ENCODE assay signal across 8 cellular contexts in the genomic region with DNA sequence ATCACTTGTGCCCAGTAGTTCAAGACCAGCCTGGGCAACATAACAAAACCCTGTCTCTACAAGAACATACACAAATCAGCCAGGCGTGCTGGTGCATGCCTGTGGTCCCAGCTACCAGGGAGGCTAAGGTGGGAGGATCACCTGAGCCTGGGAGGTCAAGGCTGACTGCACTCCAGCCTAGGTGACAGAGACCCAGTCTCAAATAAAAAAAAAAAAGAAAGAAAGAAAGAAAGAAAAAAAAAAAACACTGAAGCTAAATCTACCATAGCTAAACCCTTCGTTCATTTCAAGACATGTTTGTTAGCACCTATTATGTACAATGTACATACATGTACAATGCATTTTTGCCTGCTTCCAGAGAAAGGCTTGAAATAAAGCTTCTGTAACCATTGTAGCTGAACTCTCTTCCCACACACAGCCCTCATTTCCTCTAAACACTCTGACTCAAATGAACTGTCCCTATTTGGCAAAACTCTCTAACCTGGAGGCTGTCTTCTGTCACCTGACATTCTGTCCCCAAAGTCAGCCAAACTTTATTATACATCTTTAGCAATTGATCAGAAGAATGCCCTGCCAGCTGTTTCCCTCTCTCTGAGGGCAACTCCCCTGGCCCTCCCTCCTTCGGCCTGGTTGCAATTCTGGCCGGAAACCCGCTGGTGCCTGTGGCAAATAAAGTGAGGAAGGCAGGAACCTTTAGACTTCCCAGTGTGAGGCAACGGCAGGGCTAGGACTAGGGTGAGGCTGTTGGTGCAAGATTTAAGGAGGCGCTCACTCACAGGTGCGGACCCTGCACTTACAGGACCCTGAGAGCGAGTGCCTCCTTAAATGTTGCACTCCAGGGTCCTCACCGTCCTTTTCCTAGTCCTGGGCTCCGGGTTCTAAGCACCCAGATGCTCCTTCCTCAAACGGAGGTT. TPM values are rescaled to one million over a fixed set of nuclear protein-coding genes. Genes with fewer than 3 reads are reported as not detected.
DNase-seq lines count a peak whose midpoint lies in the region; ATAC-seq and TF ChIP-seq lines count a peak whose summit lies in the region.

No MANE protein-coding gene starts in this region.

- H3K4me1 ChIP-seq in aorta (ENCODE audit: control insufficient read depth in 1 of 2, insufficient read depth in 2 of 2, low read length in 2 of 2) = no peaks in the 10 kb centered on the region

- H3K27me3 Mint-ChIP-seq in activated T-cell treated with anti-CD3 and anti-CD28 coated beads, Interleukin-2, amount 50 U/mL, for 4 hours (ENCODE audit: low read depth) = no peaks in the 10 kb centered on the region

- 11 to 12% methylated on average over 12 of the region's 12 CpGs for WGBS in aorta, 2 donors

- H3K9ac ChIP-seq in neural cell (ENCODE audit: low read length) = no peak overlapping the region

- no peak for DNase-seq in GM12864 (ENCODE audit: low read depth)
- peak; percentile 32 for DNase-seq in activated T-cell treated with anti-CD3 and anti-CD28 coated beads, Interleukin-2, amount 50 U/mL, for 4 hours
- DNase-seq in foreskin fibroblast = peak in 1 of 2 donors; percentile 75
- peak; percentile 72 to 77 for DNase-seq in aorta

- peak; percentile 57 to 65 for ATAC-seq in activated T-cell treated with anti-CD3 and anti-CD28 coated beads, Interleukin-2, amount 50 U/mL, for 4 hours
- ATAC-seq in aorta (ENCODE audit: low FRiP score) (peak; percentile 47), GM19035 (IDR thresholded peaks at IDR 0.05; ENCODE audit: unreplicated experiment) (no peak), HG03039 (IDR thresholded peaks at IDR 0.05; ENCODE audit: unreplicated experiment) (no peak)

- TF ChIP-seq CTCF in GM12864 (IDR thresholded peaks at IDR 0.05; ENCODE audit: low read depth, low read length, missing control alignments) (no peak), foreskin fibroblast (IDR thresholded peaks at IDR 0.05; ENCODE audit: low read depth, low read length) (no peak), neural cell (IDR thresholded peaks at IDR 0.05; ENCODE audit: poor library complexity, severe bottlenecking) (no peak)

- intact Hi-C loops in aorta (cut with DNase I) = no loop called here

- H3K27me3 ChIP-seq in neural cell (ENCODE audit: insufficient read depth, low read depth, low read length) = no peaks in the 10 kb centered on the region
- no peaks in the 10 kb centered on the region for H3K27me3 ChIP-seq in aorta (ENCODE audit: control insufficient read depth in 1 of 2, insufficient read depth in 2 of 2, low read length in 1 of 2)

- H3K36me3 Mint-ChIP-seq in activated T-cell treated with anti-CD3 and anti-CD28 coated beads, Interleukin-2, amount 50 U/mL, for 4 hours (ENCODE audit: insufficient read depth) = no peaks in the 10 kb centered on the region

- no peaks in the 10 kb centered on the region for H4K20me1 ChIP-seq in neural cell (ENCODE audit: insufficient read depth)

- no peaks in the 10 kb centered on the region for H3K9me2 ChIP-seq in neural cell (ENCODE audit: insufficient read depth, low read length)

- peak overlapping the region; percentile 87 for H3K4me3 ChIP-seq in GM12864 (ENCODE audit: low read depth, low read length)
- peak overlapping the region; percentile 88 to 89 for H3K4me3 ChIP-seq in foreskin fibroblast (ENCODE audit: low read depth in 1 of 2, low read length in 2 of 2)
- peak overlapping the region; percentile 85 for H3K4me3 ChIP-seq in neural cell (ENCODE audit: low read length)
- H3K4me3 ChIP-seq in aorta (ENCODE audit: low read length in 2 of 2) = peak overlapping the region; percentile 80 to 95

- H3K36me3 ChIP-seq in KOPT-K1 (ENCODE audit: insufficient read depth, low read length) (no peaks in the 10 kb centered on the region), neural cell (ENCODE audit: insufficient read depth, low read length) (no peaks in the 10 kb centered on the region), aorta (ENCODE audit: control insufficient read depth in 1 of 2, insufficient read depth in 2 of 2, low read length in 1 of 2) (no peaks in the 10 kb centered on the region)

- H3K4me3 Mint-ChIP-seq in activated T-cell treated with anti-CD3 and anti-CD28 coated beads, Interleukin-2, amount 50 U/mL, for 4 hours = peak overlapping the region; percentile 90

- H3K9me3 ChIP-seq in KOPT-K1 (ENCODE audit: insufficient read depth, low read length, poor library complexity, severe bottlenecking) = no peaks in the 10 kb centered on the region
- H3K9me3 ChIP-seq in neural cell (ENCODE audit: low read length) = no peaks in the 10 kb centered on the region
- H3K9me3 ChIP-seq in aorta (ENCODE audit: control insufficient read depth, low read length) = no peaks in the 10 kb centered on the region

- H3K4me1 Mint-ChIP-seq in activated T-cell treated with anti-CD3 and anti-CD28 coated beads, Interleukin-2, amount 50 U/mL, for 4 hours (ENCODE audit: low read depth) = peaks cover 29% of the 10 kb centered on the region

- TF ChIP-seq EP300 in neural cell (conservative IDR thresholded peaks at IDR 0.05; ENCODE audit: poor library complexity, severe bottlenecking) = no peak

- H3K9me3 Mint-ChIP-seq in activated T-cell treated with anti-CD3 and anti-CD28 coated beads, Interleukin-2, amount 50 U/mL, for 4 hours = no peaks in the 10 kb centered on the region

- H3K4me2 ChIP-seq in neural cell (ENCODE audit: low read length) = peak overlapping the region; percentile 33

- H3K27ac ChIP-seq in KOPT-K1 (ENCODE audit: low read depth, low read length, poor library complexity, severe bottlenecking) (peak overlapping the region; percentile 50), neural cell (ENCODE audit: low read length) (no peak overlapping the region), aorta (ENCODE audit: low read depth in 1 of 2, low read length in 2 of 2) (peak overlapping the region in 1 of 2 donors; percentile 64)

- no peak overlapping the region for H2AFZ ChIP-seq in neural cell (ENCODE audit: low read depth, low read length)

- no peak for TF ChIP-seq RAD21 in neural cell (conservative IDR thresholded peaks at IDR 0.05)

- no peaks in the 10 kb centered on the region for H3F3A ChIP-seq in neural cell (ENCODE audit: insufficient read depth, low read length, poor library complexity, severe bottlenecking)

- H3K79me2 ChIP-seq in neural cell (replicated peaks; ENCODE audit: insufficient read depth, low read length) = no peaks in the 10 kb centered on the region

TF ChIP-seq in neural cell, 6 proteins besides CTCF, POLR2A, EP300 and RAD21:
- TF ChIP-seq, protein P1, sequence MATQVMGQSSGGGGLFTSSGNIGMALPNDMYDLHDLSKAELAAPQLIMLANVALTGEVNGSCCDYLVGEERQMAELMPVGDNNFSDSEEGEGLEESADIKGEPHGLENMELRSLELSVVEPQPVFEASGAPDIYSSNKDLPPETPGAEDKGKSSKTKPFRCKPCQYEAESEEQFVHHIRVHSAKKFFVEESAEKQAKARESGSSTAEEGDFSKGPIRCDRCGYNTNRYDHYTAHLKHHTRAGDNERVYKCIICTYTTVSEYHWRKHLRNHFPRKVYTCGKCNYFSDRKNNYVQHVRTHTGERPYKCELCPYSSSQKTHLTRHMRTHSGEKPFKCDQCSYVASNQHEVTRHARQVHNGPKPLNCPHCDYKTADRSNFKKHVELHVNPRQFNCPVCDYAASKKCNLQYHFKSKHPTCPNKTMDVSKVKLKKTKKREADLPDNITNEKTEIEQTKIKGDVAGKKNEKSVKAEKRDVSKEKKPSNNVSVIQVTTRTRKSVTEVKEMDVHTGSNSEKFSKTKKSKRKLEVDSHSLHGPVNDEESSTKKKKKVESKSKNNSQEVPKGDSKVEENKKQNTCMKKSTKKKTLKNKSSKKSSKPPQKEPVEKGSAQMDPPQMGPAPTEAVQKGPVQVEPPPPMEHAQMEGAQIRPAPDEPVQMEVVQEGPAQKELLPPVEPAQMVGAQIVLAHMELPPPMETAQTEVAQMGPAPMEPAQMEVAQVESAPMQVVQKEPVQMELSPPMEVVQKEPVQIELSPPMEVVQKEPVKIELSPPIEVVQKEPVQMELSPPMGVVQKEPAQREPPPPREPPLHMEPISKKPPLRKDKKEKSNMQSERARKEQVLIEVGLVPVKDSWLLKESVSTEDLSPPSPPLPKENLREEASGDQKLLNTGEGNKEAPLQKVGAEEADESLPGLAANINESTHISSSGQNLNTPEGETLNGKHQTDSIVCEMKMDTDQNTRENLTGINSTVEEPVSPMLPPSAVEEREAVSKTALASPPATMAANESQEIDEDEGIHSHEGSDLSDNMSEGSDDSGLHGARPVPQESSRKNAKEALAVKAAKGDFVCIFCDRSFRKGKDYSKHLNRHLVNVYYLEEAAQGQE (IDR thresholded peaks at IDR 0.05; ENCODE audit: borderline replicate concordance) = no peak
- TF ChIP-seq POLR2AphosphoS5 (IDR thresholded peaks at IDR 0.05) (no peak), TAF1 (IDR thresholded peaks at IDR 0.05; ENCODE audit: low read depth) (no peak), MXI1 (conservative IDR thresholded peaks at IDR 0.05; ENCODE audit: poor library complexity, severe bottlenecking) (no peak), EZH2 (IDR thresholded peaks at IDR 0.05; ENCODE audit: borderline replicate concordance, insufficient read depth, low read length, poor library complexity, severe bottlenecking) (no peak), SMC3 (conservative IDR thresholded peaks at IDR 0.05; ENCODE audit: poor library complexity) (no peak)

RNA-seq across cellular contexts. Expression of gene ETHE1, which starts 1.8 kb away (rescaled TPM):
- total RNA-seq in activated T-cell treated with anti-CD3 and anti-CD28 coated beads, Interleukin-2, amount 50 U/mL, for 4 hours = 10 to 100 TPM; 29.3 to 36.8 (median 33.7) TPM
- polyA plus RNA-seq in neural cell = 40.9 and 58.0 TPM in 2 replicates
- polyA minus RNA-seq in neural cell = 15.6 and 17.5 TPM in 2 replicates
- 10 to 100 TPM; 21.7 to 30.7 TPM for total RNA-seq in aorta
- polyA plus RNA-seq in aorta = 10 to 100 TPM; 44.3 to 47.1 TPM

RNA-seq across cellular contexts. Expression of gene ZNF575, which starts 7.8 kb away (rescaled TPM):
- total RNA-seq in activated T-cell treated with anti-CD3 and anti-CD28 coated beads, Interleukin-2, amount 50 U/mL, for 4 hours = 1 to 10 TPM; 1.6 to 3.0 (median 2.0) TPM
- polyA plus RNA-seq in neural cell (not detected in 2 replicates), aorta (1 to 10 TPM in 1 of 2 donors, under 1 TPM in 1; 0.63 to 1.6 TPM)
- polyA minus RNA-seq in neural cell = 0.69 and 1.2 TPM in 2 replicates
- total RNA-seq in aorta = 1 to 10 TPM; 1.7 to 4.6 TPM

RNA-seq across cellular contexts. Expression of gene PHLDB3, which starts 20.6 kb away (rescaled TPM):
- 10 to 100 TPM; 17.0 to 33.7 (median 26.2) TPM for total RNA-seq in activated T-cell treated with anti-CD3 and anti-CD28 coated beads, Interleukin-2, amount 50 U/mL, for 4 hours
- polyA plus RNA-seq in neural cell = 5.6 and 8.1 TPM in 2 replicates
- polyA minus RNA-seq in neural cell = 3.0 and 4.1 TPM in 2 replicates
- total RNA-seq in aorta = 10 to 100 TPM in 1 of 2 donors, 1 to 10 TPM in 1; 9.7 to 10.2 TPM
- polyA plus RNA-seq in aorta = 10 to 100 TPM in 1 of 2 donors, 1 to 10 TPM in 1; 4.8 to 18.5 TPM

RNA-seq across cellular contexts. Expression of gene XRCC1, which starts 50.1 kb away (rescaled TPM):
- 10 to 100 TPM; 21.0 to 24.2 (median 23.1) TPM for total RNA-seq in activated T-cell treated with anti-CD3 and anti-CD28 coated beads, Interleukin-2, amount 50 U/mL, for 4 hours
- 18.6 and 19.0 TPM in 2 replicates for polyA plus RNA-seq in neural cell
- 17.5 and 24.4 TPM in 2 replicates for polyA minus RNA-seq in neural cell
- total RNA-seq in aorta = 10 to 100 TPM; 22.3 to 30.2 TPM
- 10 to 100 TPM; 12.1 to 27.2 TPM for polyA plus RNA-seq in aorta

RNA-seq across cellular contexts. Expression of gene PINLYP, which starts 50.4 kb away (rescaled TPM):
- 1 to 10 TPM; 1.3 to 2.5 (median 2.2) TPM for total RNA-seq in activated T-cell treated with anti-CD3 and anti-CD28 coated beads, Interleukin-2, amount 50 U/mL, for 4 hours
- polyA plus RNA-seq in neural cell (1.9 and 3.2 TPM in 2 replicates), aorta (10 to 100 TPM; 20.8 to 22.9 TPM)
- polyA minus RNA-seq in neural cell = 0.81 TPM in 1 of 2 replicates, not detected in the other
- total RNA-seq in aorta = 10 to 100 TPM in 1 of 2 donors, 1 to 10 TPM in 1; 8.2 to 10.1 TPM

Comparison
In these comparisons a context has a peak if more than half of its experiments do, and no peak if none do; other contexts are left out.
1. ATAC-seq: peak in activated T-cell treated with anti-CD3 and anti-CD28 coated beads, Interleukin-2, amount 50 U/mL, for 4 hours (2 of 2) and aorta (single experiment); none in GM19035 (single experiment) and HG03039 (single experiment).
2. Peak in every context shown above with its lines, with median percentiles within 50 percentile points of each other: H3K4me3 ChIP-seq.